Comparison of ENCODE assay signal across 26 cellular contexts in the genomic region with DNA sequence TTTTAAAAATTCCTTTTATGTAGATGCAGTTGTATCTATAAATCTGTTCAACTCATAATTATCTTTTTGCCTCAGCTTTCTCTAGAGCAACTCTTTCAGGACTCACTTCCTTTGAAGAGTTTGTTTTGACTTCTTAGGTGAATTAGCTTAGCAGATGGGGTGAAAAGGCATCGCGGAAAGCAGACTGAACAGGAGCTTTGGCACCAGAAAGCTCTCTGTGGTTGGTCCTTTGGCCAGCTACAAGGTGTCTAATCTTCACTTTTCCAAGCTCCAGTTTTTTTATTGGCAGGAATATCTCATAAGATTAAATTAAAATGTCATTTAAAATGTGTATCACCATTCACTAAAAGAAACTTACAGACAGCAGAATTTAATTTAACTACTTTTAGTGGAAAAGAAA.
"Had no signal": no experiment of that assay in that cellular context is flagged by ENCODE, and none has a peak within 500 bp of the region (broad histone marks: within the 10 kb centered on the region; RNA-seq: fewer than 3 reads in every experiment).

No MANE protein-coding gene starts in this region.

- H3K27me3 ChIP-seq: breast epithelium, MG63, Peyer's patch, SJCRH30 had no signal

- ATAC-seq: activated T-helper 17 cell treated with anti-CD3 and anti-CD28 coated beads, Interleukin-2, amount 50 U/mL, for 72 hours; T-helper 17 cell had no signal

- H3K4me3 ChIP-seq: breast epithelium, MG63, Peyer's patch, SJCRH30 had no signal

- DNase-seq: activated B cell treated with CpG ODN at 0.5 μM for 24 hours; activated CD4-positive, alpha-beta T cell treated with anti-CD3 and anti-CD28 coated beads for 1 hour; activated CD4-positive, alpha-beta T cell treated with anti-CD3 and anti-CD28 coated beads, Interleukin-2, amount 10 ng/mL, durations not matched to agents 24 days and 14 days; activated CD4-positive, alpha-beta T cell treated with anti-CD3 and anti-CD28 coated beads, Interleukin-2, amount 50 U/mL, for 48 hours; activated gamma-delta T cell treated with Interleukin-2 at 50 U/mL for 16 hours; activated naive CD4-positive, alpha-beta T cell treated with anti-CD3 and anti-CD28 coated beads, Interleukin-2, amount 10 ng/mL, durations not matched to agents 7 days and 5 days; activated naive CD8-positive, alpha-beta T cell treated with anti-CD3 and anti-CD28 coated beads for 36 hours; activated T-cell treated with anti-CD3 and anti-CD28 coated beads, Interleukin-2, amount 50 U/mL, for 48 hours; MG63; MV-4-11; NCI-H1092 treated with DMSO at 0.1 percent for 48 hours; NCI-H1417 treated with DMSO at 0.1 percent for 48 hours; NCI-H1694; NCI-H2029 treated with DMSO at 0.1 percent for 48 hours; NCI-H446 treated with DMSO at 0.1 percent for 48 hours; NCI-H524 treated with DMSO at 0.1 percent for 48 hours; NCI-H774; NK-92 treated with Interleukin-12 subunit alpha and Interleukin-12 subunit beta, amount 100 ng/mL, for 24 hours; Peyer's patch; Right ventricle myocardium superior; SJCRH30; T-helper 17 cell; T-helper 9 cell had no signal

- H3K9me3 ChIP-seq: breast epithelium, MG63, Peyer's patch, SJCRH30 had no signal

- H3K4me1 ChIP-seq: breast epithelium, Peyer's patch, SJCRH30 had no signal

- H3K4me1 Mint-ChIP-seq: activated B cell treated with CpG ODN at 0.5 μM for 24 hours had no signal

- H3K27me3 Mint-ChIP-seq: activated CD4-positive, alpha-beta T cell treated with anti-CD3 and anti-CD28 coated beads, Interleukin-2, amount 10 ng/mL, durations not matched to agents 24 days and 14 days; activated naive CD4-positive, alpha-beta T cell treated with anti-CD3 and anti-CD28 coated beads, Interleukin-2, amount 10 ng/mL, durations not matched to agents 7 days and 5 days; activated naive CD8-positive, alpha-beta T cell treated with anti-CD3 and anti-CD28 coated beads for 36 hours; activated T-helper 17 cell treated with anti-CD3 and anti-CD28 coated beads, Interleukin-2, amount 50 U/mL, for 72 hours; T-helper 17 cell had no signal

- H3K27ac ChIP-seq: breast epithelium, Peyer's patch, RWPE1, SJCRH30 had no signal

- H3K4me3 Mint-ChIP-seq: activated B cell treated with CpG ODN at 0.5 μM for 24 hours; activated CD4-positive, alpha-beta T cell treated with anti-CD3 and anti-CD28 coated beads, Interleukin-2, amount 10 ng/mL, durations not matched to agents 24 days and 14 days; activated naive CD4-positive, alpha-beta T cell treated with anti-CD3 and anti-CD28 coated beads, Interleukin-2, amount 10 ng/mL, durations not matched to agents 7 days and 5 days; activated naive CD8-positive, alpha-beta T cell treated with anti-CD3 and anti-CD28 coated beads for 36 hours; activated T-helper 17 cell treated with anti-CD3 and anti-CD28 coated beads, Interleukin-2, amount 50 U/mL, for 72 hours; T-helper 17 cell had no signal

- H3K36me3 Mint-ChIP-seq: activated naive CD4-positive, alpha-beta T cell treated with anti-CD3 and anti-CD28 coated beads, Interleukin-2, amount 10 ng/mL, durations not matched to agents 7 days and 5 days; activated naive CD8-positive, alpha-beta T cell treated with anti-CD3 and anti-CD28 coated beads for 36 hours had no signal

- H3K27ac Mint-ChIP-seq: activated B cell treated with CpG ODN at 0.5 μM for 24 hours; activated CD4-positive, alpha-beta T cell treated with anti-CD3 and anti-CD28 coated beads, Interleukin-2, amount 10 ng/mL, durations not matched to agents 24 days and 14 days; activated naive CD4-positive, alpha-beta T cell treated with anti-CD3 and anti-CD28 coated beads, Interleukin-2, amount 10 ng/mL, durations not matched to agents 7 days and 5 days; activated naive CD8-positive, alpha-beta T cell treated with anti-CD3 and anti-CD28 coated beads for 36 hours; activated T-helper 17 cell treated with anti-CD3 and anti-CD28 coated beads, Interleukin-2, amount 50 U/mL, for 72 hours; T-helper 17 cell had no signal

- H3K9me3 Mint-ChIP-seq: activated B cell treated with CpG ODN at 0.5 μM for 24 hours; activated CD4-positive, alpha-beta T cell treated with anti-CD3 and anti-CD28 coated beads, Interleukin-2, amount 10 ng/mL, durations not matched to agents 24 days and 14 days; activated naive CD4-positive, alpha-beta T cell treated with anti-CD3 and anti-CD28 coated beads, Interleukin-2, amount 10 ng/mL, durations not matched to agents 7 days and 5 days; activated naive CD8-positive, alpha-beta T cell treated with anti-CD3 and anti-CD28 coated beads for 36 hours; activated T-helper 17 cell treated with anti-CD3 and anti-CD28 coated beads, Interleukin-2, amount 50 U/mL, for 72 hours had no signal

- H3K36me3 ChIP-seq: breast epithelium, MG63, Peyer's patch, SJCRH30 had no signal
